9 cellular contexts compared by ENCODE assay signal in genomic region chr20:1816384-1817381, GRCh38.
DNase-seq lines count a peak whose midpoint lies in the region; ATAC-seq and TF ChIP-seq lines count a peak whose summit lies in the region.
"Had no signal": no experiment of that assay in that cellular context is flagged by ENCODE, and none has a peak within 500 bp of the region (broad histone marks: within the 10 kb centered on the region; RNA-seq: fewer than 3 reads in every experiment).

No MANE protein-coding gene starts in this region.

- intact Hi-C loops in PC-3 (cut with micrococcal nuclease), result no loop called here
- intact Hi-C loops in esophagus muscularis mucosa (cut with DNase I), result no loop called here
- intact Hi-C loops in prostate gland (cut with DNase I), result no loop called here
- intact Hi-C loops in OCI-LY7 (cut with micrococcal nuclease; ENCODE audit: unreplicated experiment), result no loop called here
- intact Hi-C loops in upper lobe of right lung (cut with DNase I), result no loop called here

- TF ChIP-seq CTCF in PC-3 (conservative IDR thresholded peaks at IDR 0.05; ENCODE audit: low read depth, low read length), result no peak
- no peak for TF ChIP-seq CTCF in esophagus muscularis mucosa (IDR thresholded peaks at IDR 0.05)
- TF ChIP-seq CTCF in prostate gland (IDR thresholded peaks at IDR 0.05), result no peak
- TF ChIP-seq CTCF in OCI-LY7 (conservative IDR thresholded peaks at IDR 0.05; ENCODE audit: low read length), result no peak
- no peak for TF ChIP-seq CTCF in upper lobe of right lung (IDR thresholded peaks at IDR 0.05)

- H3K27ac ChIP-seq in PC-3 (ENCODE audit: low read length) (peak overlapping the region; percentile 36), esophagus muscularis mucosa (replicated peaks in 1 of 4) (peak overlapping the region; percentile 43 to 75 (median 70)), prostate gland (peak overlapping the region; percentile 9 to 24), OCI-LY7 (ENCODE audit: low read depth, low read length, poor library complexity, severe bottlenecking) (no peak overlapping the region), upper lobe of right lung (no peak overlapping the region)
- H3K27ac ChIP-seq: SK-N-MC had no signal

- H3K9me2 ChIP-seq in PC-3 (replicated peaks; ENCODE audit: low read length) (no peaks in the 10 kb centered on the region), OCI-LY7 (ENCODE audit: insufficient read depth, low read length) (no peaks in the 10 kb centered on the region)

- H2AFZ ChIP-seq in PC-3 (ENCODE audit: low read length), result no peak overlapping the region
- H2AFZ ChIP-seq in OCI-LY7 (ENCODE audit: low read length), result no peak overlapping the region

- H3K4me3 ChIP-seq in PC-3 (ENCODE audit: low read length) (no peak overlapping the region), esophagus muscularis mucosa (no peak overlapping the region), prostate gland (no peak overlapping the region), OCI-LY7 (ENCODE audit: low read depth, low read length, poor library complexity, severe bottlenecking) (no peak overlapping the region), upper lobe of right lung (no peak overlapping the region)
- H3K4me3 ChIP-seq: SK-N-MC had no signal

- H3F3A ChIP-seq in PC-3 (ENCODE audit: low read length, unreplicated experiment), result no peaks in the 10 kb centered on the region

- TF ChIP-seq POLR2A in esophagus muscularis mucosa (IDR thresholded peaks at IDR 0.05; ENCODE audit: low read depth) (no peak), prostate gland (IDR thresholded peaks at IDR 0.05) (no peak)

- DNase-seq in EH (ENCODE audit: low read depth) (peak; percentile 96), PC-3 (peak; percentile 95), esophagus muscularis mucosa (ENCODE audit: extremely low spot score) (peak; percentile 90), prostate gland (ENCODE audit: low spot score) (peak; percentile 47), DMS 273 treated with DMSO at 0.1 percent for 48 hours (lab: John Stamatoyannopoulos, UW) (no peak), OCI-LY7 (ENCODE audit: low spot score) (no peak), upper lobe of right lung (no peak), GM19238 (ENCODE audit: insufficient read length, low spot score) (no peak)

- CTCF ChIA-PET in PC-3 (lab: Charles Lee), result no interaction called here
- CTCF ChIA-PET in OCI-LY7 (lab: Charles Lee; ENCODE audit: unreplicated experiment), result interaction anchor here (0.5 kb wide), 1 partner anchor 171 kb away, joined by 3 read pairs; no protein-coding TSS in a partner anchor

- WGBS in esophagus muscularis mucosa, result 59% methylated on average over 16 of the region's 16 CpGs
- WGBS in prostate gland, result 34% methylated on average over 16 of the region's 16 CpGs

- no peaks in the 10 kb centered on the region for H3K27me3 ChIP-seq in PC-3 (ENCODE audit: low read length)
- H3K27me3 ChIP-seq in esophagus muscularis mucosa, result no peaks in the 10 kb centered on the region
- no peaks in the 10 kb centered on the region for H3K27me3 ChIP-seq in prostate gland (replicated peaks; ENCODE audit: insufficient read depth)
- no peaks in the 10 kb centered on the region for H3K27me3 ChIP-seq in upper lobe of right lung

- H3K36me3 ChIP-seq in PC-3 (ENCODE audit: low read depth, low read length) (no peaks in the 10 kb centered on the region), esophagus muscularis mucosa (no peaks in the 10 kb centered on the region), prostate gland (no peaks in the 10 kb centered on the region), OCI-LY7 (ENCODE audit: insufficient read depth, low read length) (no peaks in the 10 kb centered on the region), upper lobe of right lung (no peaks in the 10 kb centered on the region)

- no peak overlapping the region for H3K9ac ChIP-seq in PC-3 (ENCODE audit: low read length)

- H4K20me1 ChIP-seq in PC-3 (ENCODE audit: low read length) (no peaks in the 10 kb centered on the region), OCI-LY7 (ENCODE audit: insufficient read depth, low read length) (no peaks in the 10 kb centered on the region)

- H3K4me1 ChIP-seq in PC-3 (ENCODE audit: insufficient read depth, low read length) (peaks cover 44% of the 10 kb centered on the region), esophagus muscularis mucosa (peaks cover 59 to 66% (median 63%) of the 10 kb centered on the region in 4 donors), prostate gland (replicated peaks) (peaks cover 5% of the 10 kb centered on the region), OCI-LY7 (ENCODE audit: insufficient read depth, low read length, poor library complexity, severe bottlenecking) (no peaks in the 10 kb centered on the region), upper lobe of right lung (peaks cover 31% of the 10 kb centered on the region)

- H3K4me2 ChIP-seq in PC-3 (ENCODE audit: low read length) (peak overlapping the region; percentile 27; the same call in 1 of the 2 replicates), OCI-LY7 (ENCODE audit: low read length) (no peak overlapping the region)

- ATAC-seq in PC-3 (peak; percentile 71), upper lobe of right lung (no peak)

- no peak for TF ChIP-seq EP300 in esophagus muscularis mucosa (IDR thresholded peaks at IDR 0.05)

- BruUV-seq in PC-3 (replicated peaks; lab: Mats Ljungman, UMichigan) (no TSS peak), OCI-LY7 (replicated peaks; lab: Mats Ljungman, UMichigan) (no TSS peak)

- POLR2A ChIA-PET in PC-3 (lab: Charles Lee; ENCODE audit: unreplicated experiment), result no interaction called here
- POLR2A ChIA-PET in OCI-LY7 (lab: Charles Lee), result no interaction called here

- H3K79me2 ChIP-seq in PC-3 (ENCODE audit: low read length) (no peaks in the 10 kb centered on the region), OCI-LY7 (ENCODE audit: insufficient read depth, low read depth, low read length) (no peaks in the 10 kb centered on the region)

- H3K9me3 ChIP-seq in PC-3 (ENCODE audit: low read length), result no peaks in the 10 kb centered on the region
- H3K9me3 ChIP-seq in esophagus muscularis mucosa, result no peaks in the 10 kb centered on the region
- H3K9me3 ChIP-seq in prostate gland, result no peaks in the 10 kb centered on the region
- no peaks in the 10 kb centered on the region for H3K9me3 ChIP-seq in OCI-LY7 (ENCODE audit: low read length)
- no peaks in the 10 kb centered on the region for H3K9me3 ChIP-seq in upper lobe of right lung

Comparison
In these comparisons a context has a peak if more than half of its experiments do, and no peak if none do; other contexts are left out.
1. DNase-seq: peak in EH (single experiment), PC-3 (single experiment), esophagus muscularis mucosa (single experiment) and prostate gland (single experiment); none in DMS 273 treated with DMSO at 0.1 percent for 48 hours (single experiment), OCI-LY7 (single experiment), upper lobe of right lung (single experiment) and GM19238 (single experiment).
2. H3K27ac ChIP-seq: peak in PC-3 (single experiment), esophagus muscularis mucosa (4 of 4) and prostate gland (2 of 2); none in OCI-LY7 (single experiment) and upper lobe of right lung (single experiment).